Comparison of ENCODE assay signal across 23 cellular contexts in the genomic region with DNA sequence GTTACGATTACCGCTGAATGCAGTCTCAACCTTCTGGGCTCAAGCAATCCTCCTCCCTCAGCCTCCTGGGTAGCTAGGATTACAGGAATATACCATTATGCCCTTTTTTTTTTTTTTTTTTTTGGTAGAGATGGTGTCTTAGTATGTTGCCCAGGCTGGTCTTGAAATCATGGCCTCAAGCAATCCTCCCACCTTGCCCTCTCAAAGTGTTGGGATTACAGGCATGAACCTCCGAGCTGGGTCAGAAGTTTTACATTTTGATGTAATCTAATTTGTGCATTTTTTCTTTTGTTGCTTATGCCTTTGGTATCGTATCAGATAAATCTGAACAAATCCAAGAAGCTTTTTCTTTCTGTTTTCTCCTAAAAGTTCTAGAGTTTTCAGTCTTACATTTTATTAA.
"Had no signal": no experiment of that assay in that cellular context is flagged by ENCODE, and none has a peak within 500 bp of the region (broad histone marks: within the 10 kb centered on the region; RNA-seq: fewer than 3 reads in every experiment).

No MANE protein-coding gene starts in this region.

- H3K9me3 ChIP-seq: colonic mucosa, esophagus muscularis mucosa, esophagus squamous epithelium, gastrocnemius medialis, gastroesophageal sphincter, heart left ventricle, heart right ventricle had no signal

- H3K27ac ChIP-seq: colonic mucosa, coronary artery, dorsolateral prefrontal cortex, epithelial cell of prostate, esophagus muscularis mucosa, esophagus squamous epithelium, foreskin keratinocyte, gastrocnemius medialis, gastroesophageal sphincter, heart left ventricle, heart right ventricle had no signal

- H3K36me3 ChIP-seq: colonic mucosa, esophagus muscularis mucosa, esophagus squamous epithelium, gastrocnemius medialis, gastroesophageal sphincter, heart left ventricle, heart right ventricle had no signal

- H3K27me3 ChIP-seq: colonic mucosa, dorsolateral prefrontal cortex, esophagus muscularis mucosa, esophagus squamous epithelium, foreskin keratinocyte, gastrocnemius medialis, gastroesophageal sphincter, heart left ventricle, heart right ventricle had no signal

- DNase-seq: colonic mucosa; cortex of kidney; dermis blood vessel endothelial cell; dorsolateral prefrontal cortex; effector CD4-positive, alpha-beta T cell; effector CD8-positive, alpha-beta T cell; effector memory CD4-positive, alpha-beta T cell; effector memory CD8-positive, alpha-beta T cell; endodermal cell; erythroblast; esophagus squamous epithelium; foreskin fibroblast; foreskin keratinocyte; foreskin melanocyte; gastrocnemius medialis; glutamatergic neuron; heart left ventricle; heart right ventricle had no signal

- ATAC-seq: effector memory CD8-positive, alpha-beta T cell; esophagus mucosa; foreskin keratinocyte; gastrocnemius medialis; gastroesophageal sphincter; heart left ventricle; heart right ventricle had no signal

- H3K4me3 ChIP-seq: colonic mucosa, coronary artery, dorsolateral prefrontal cortex, esophagus muscularis mucosa, esophagus squamous epithelium, gastrocnemius medialis, gastroesophageal sphincter, heart left ventricle, heart right ventricle had no signal

- H3K4me1 ChIP-seq: colonic mucosa, foreskin keratinocyte, gastrocnemius medialis had no signal
